ENCODE assay signal across 23 cellular contexts in genomic region chr14:74630881-74631690, GRCh38. TPM values are rescaled to one million over a fixed set of nuclear protein-coding genes. Genes with fewer than 3 reads are reported as not detected.
A peak's percentile ranks its signal among the peaks of the same experiment; 100 is the strongest.
DNase-seq lines count a peak whose midpoint lies in the region; ATAC-seq and TF ChIP-seq lines count a peak whose summit lies in the region.
"Had no signal": no experiment of that assay in that cellular context is flagged by ENCODE, and none has a peak within 500 bp of the region (broad histone marks: within the 10 kb centered on the region; RNA-seq: fewer than 3 reads in every experiment).

No MANE protein-coding gene starts in this region.

- WGBS in aorta, 2 donors = 13 to 16% methylated on average over 15 of the region's 15 CpGs

- no peaks in the 10 kb centered on the region for H3K9me3 ChIP-seq in left ventricle myocardium inferior (replicated peaks)
- H3K9me3 ChIP-seq in aorta (ENCODE audit: control insufficient read depth, low read length) = no peaks in the 10 kb centered on the region
- H3K9me3 ChIP-seq: transverse colon had no signal

- H3K4me1 ChIP-seq in left ventricle myocardium inferior (peaks cover 21% of the 10 kb centered on the region), aorta (ENCODE audit: control insufficient read depth in 1 of 2, insufficient read depth in 2 of 2, low read length in 2 of 2) (no peaks in the 10 kb centered on the region)
- H3K4me1 ChIP-seq: transverse colon had no signal

- peaks cover 51% of the 10 kb centered on the region for H3K4me1 Mint-ChIP-seq in nephron

- H3K36me3 ChIP-seq in left ventricle myocardium inferior = no peaks in the 10 kb centered on the region
- H3K36me3 ChIP-seq in aorta (ENCODE audit: control insufficient read depth in 1 of 2, insufficient read depth in 2 of 2, low read length in 1 of 2) = no peaks in the 10 kb centered on the region
- H3K36me3 ChIP-seq: transverse colon had no signal

- H3K27ac ChIP-seq in left ventricle myocardium inferior (replicated peaks) (peak overlapping the region; percentile 19), aorta (ENCODE audit: low read depth in 1 of 2, low read length in 2 of 2) (peak overlapping the region in 1 of 2 donors; percentile 10)
- H3K27ac ChIP-seq: HL-60, skin epidermis, transverse colon, VCaP had no signal

- peaks cover 12% of the 10 kb centered on the region for H3K27me3 Mint-ChIP-seq in nephron (ENCODE audit: low read depth)
- H3K27me3 Mint-ChIP-seq: activated naive CD8-positive, alpha-beta T cell treated with anti-CD3 and anti-CD28 coated beads, Interleukin-2, amount 50 U/mL, for 24 hours; CD4-positive, alpha-beta memory T cell had no signal

- H3K36me3 Mint-ChIP-seq in nephron (ENCODE audit: low read depth) = no peaks in the 10 kb centered on the region
- H3K36me3 Mint-ChIP-seq: CD4-positive, alpha-beta memory T cell had no signal

- H3K9me3 Mint-ChIP-seq in nephron = no peaks in the 10 kb centered on the region
- H3K9me3 Mint-ChIP-seq: activated naive CD8-positive, alpha-beta T cell treated with anti-CD3 and anti-CD28 coated beads, Interleukin-2, amount 50 U/mL, for 24 hours; activated T-helper 1 cell treated with anti-CD3 and anti-CD28 coated beads, Interleukin-12 subunit alpha, Interleukin-12 subunit beta, Interleukin-2, Interleukin-4 antibody, amounts not matched to agents 30 ng/mL and 10 ng/mL and 1 ng/mL, durations not matched to agents 14 hours and 24 hours and 36 hours; CD4-positive, alpha-beta memory T cell; endodermal cell had no signal

- H3K27ac Mint-ChIP-seq in nephron = peak overlapping the region in 2 of 3 experiments; percentile 10 to 28
- H3K27ac Mint-ChIP-seq: activated naive CD8-positive, alpha-beta T cell treated with anti-CD3 and anti-CD28 coated beads, Interleukin-2, amount 50 U/mL, for 24 hours; activated T-helper 1 cell treated with anti-CD3 and anti-CD28 coated beads, Interleukin-12 subunit alpha, Interleukin-12 subunit beta, Interleukin-2, Interleukin-4 antibody, amounts not matched to agents 30 ng/mL and 10 ng/mL and 1 ng/mL, durations not matched to agents 14 hours and 24 hours and 36 hours; CD4-positive, alpha-beta memory T cell; endodermal cell had no signal

- DNase-seq in Right ventricle myocardium inferior (ENCODE audit: missing footprints) (no peak), cardiac septum (ENCODE audit: low spot score) (no peak), left ventricle myocardium inferior (no peak), aorta (no peak), germinal center (ENCODE audit: low spot score) (no peak)
- no peak for DNase-seq in activated CD4-positive, alpha-beta T cell treated with anti-CD3 and anti-CD28 coated beads, Interleukin-2, amount 50 U/mL, for 4 hours
- DNase-seq: activated naive CD8-positive, alpha-beta T cell treated with anti-CD3 and anti-CD28 coated beads, Interleukin-2, amount 50 U/mL, for 24 hours; CD4-positive, alpha-beta memory T cell; DMS79; endodermal cell; foreskin fibroblast; KBM-7; NCI-H1092; NCI-H2081 treated with DMSO at 0.1 percent for 48 hours; NCI-H526 treated with DMSO at 0.1 percent for 48 hours; nucleus accumbens; transverse colon had no signal

- peak; percentile 51 for ATAC-seq in Right ventricle myocardium inferior
- ATAC-seq in aorta (ENCODE audit: low FRiP score) = peak; percentile 63
- ATAC-seq in HG02870 (IDR thresholded peaks at IDR 0.05; ENCODE audit: unreplicated experiment) = no peak
- ATAC-seq: activated naive CD8-positive, alpha-beta T cell treated with anti-CD3 and anti-CD28 coated beads, Interleukin-2, amount 50 U/mL, for 24 hours had no signal

- H3K27me3 ChIP-seq in left ventricle myocardium inferior (ENCODE audit: low read depth) = no peaks in the 10 kb centered on the region
- H3K27me3 ChIP-seq in aorta (ENCODE audit: control insufficient read depth in 1 of 2, insufficient read depth in 2 of 2, low read length in 1 of 2) = no peaks in the 10 kb centered on the region
- H3K27me3 ChIP-seq: transverse colon had no signal

- no peak overlapping the region for H3K4me3 Mint-ChIP-seq in nephron
- H3K4me3 Mint-ChIP-seq: activated naive CD8-positive, alpha-beta T cell treated with anti-CD3 and anti-CD28 coated beads, Interleukin-2, amount 50 U/mL, for 24 hours; activated T-helper 1 cell treated with anti-CD3 and anti-CD28 coated beads, Interleukin-12 subunit alpha, Interleukin-12 subunit beta, Interleukin-2, Interleukin-4 antibody, amounts not matched to agents 30 ng/mL and 10 ng/mL and 1 ng/mL, durations not matched to agents 14 hours and 24 hours and 36 hours; CD4-positive, alpha-beta memory T cell; endodermal cell had no signal

- TF ChIP-seq CTCF in left ventricle myocardium inferior (IDR thresholded peaks at IDR 0.05; ENCODE audit: borderline replicate concordance) = no peak
- TF ChIP-seq CTCF in nephron (IDR thresholded peaks at IDR 0.05; ENCODE audit: unreplicated experiment in 3 of 3) = no peak

- H3K4me3 ChIP-seq in left ventricle myocardium inferior (no peak overlapping the region), aorta (ENCODE audit: low read length in 2 of 2) (no peak overlapping the region)
- H3K4me3 ChIP-seq: skin epidermis, transverse colon had no signal

- intact Hi-C loops in Right ventricle myocardium inferior (cut with DNase I) = no loop called here
- intact Hi-C loops in cardiac septum (cut with DNase I) = no loop called here
- intact Hi-C loops in left ventricle myocardium inferior (cut with micrococcal nuclease) = no loop called here
- intact Hi-C loops in aorta (cut with DNase I) = no loop called here

RNA-seq across cellular contexts. Expression of gene LTBP2, which starts 19.0 kb away (rescaled TPM):
- 7.6 TPM for total RNA-seq in Right ventricle myocardium inferior
- 93.7 TPM for total RNA-seq in cardiac septum
- total RNA-seq in left ventricle myocardium inferior = 26.5 TPM
- 100 to 1,000 TPM; 209 to 363 TPM for total RNA-seq in aorta
- polyA plus RNA-seq in aorta = 100 to 1,000 TPM in 1 of 2 donors, 10 to 100 TPM in 1; 40.4 to 247 TPM
